9 cellular contexts compared by ENCODE assay signal in genomic region chr10:97016728-97017473, GRCh38.
DNase-seq lines count a peak whose midpoint lies in the region; ATAC-seq and TF ChIP-seq lines count a peak whose summit lies in the region.
"Had no signal": no experiment of that assay in that cellular context is flagged by ENCODE, and none has a peak within 500 bp of the region (broad histone marks: within the 10 kb centered on the region; RNA-seq: fewer than 3 reads in every experiment).

No MANE protein-coding gene starts in this region.

- no peak for TF ChIP-seq POLR2A in GM18505 (IDR thresholded peaks at IDR 0.05; ENCODE audit: borderline replicate concordance, extremely low read depth, insufficient read depth, insufficient read length)

- H3K4me1 Mint-ChIP-seq in memory B cell = peaks cover 10% of the 10 kb centered on the region

- H3K4me3 Mint-ChIP-seq in memory B cell = peak overlapping the region; percentile 78
- H3K4me3 Mint-ChIP-seq: activated naive CD8-positive, alpha-beta T cell had no signal

- no peaks in the 10 kb centered on the region for H3K9me3 Mint-ChIP-seq in memory B cell

- ATAC-seq in GM18505 (IDR thresholded peaks at IDR 0.05; ENCODE audit: unreplicated experiment) (peak; percentile 51), GM21526 (IDR thresholded peaks at IDR 0.05; ENCODE audit: low FRiP score, unreplicated experiment) (peak; percentile 53), HG03571 (IDR thresholded peaks at IDR 0.05; ENCODE audit: unreplicated experiment) (peak; percentile 75), memory B cell (ENCODE audit: low read depth) (peak; percentile 59)

- H3K36me3 Mint-ChIP-seq in memory B cell = no peaks in the 10 kb centered on the region
- H3K36me3 Mint-ChIP-seq: activated naive CD8-positive, alpha-beta T cell had no signal

- in situ Hi-C loops in ACHN (cut with HindIII; ENCODE audit: low pct_ligation_motif_present, low pct_unique_long_range_greater_than_20kb, low sequenced_read_pairs) = no loop called here

- DNase-seq in memory B cell (ENCODE audit: low spot score in 2 of 2) (no peak), ACHN (no peak), NCI-H510A treated with DMSO at 0.1 percent for 48 hours (lab: John Stamatoyannopoulos, UW) (no peak), NCI-H2107 (lab: John Stamatoyannopoulos, UW) (no peak), NCI-H128 (lab: John Stamatoyannopoulos, UW; ENCODE audit: unreplicated experiment) (no peak)

- H3K27ac Mint-ChIP-seq in memory B cell = peak overlapping the region; percentile 45
- H3K27ac Mint-ChIP-seq: activated naive CD8-positive, alpha-beta T cell had no signal

- H3K27me3 Mint-ChIP-seq in memory B cell = no peaks in the 10 kb centered on the region
- H3K27me3 Mint-ChIP-seq: activated naive CD8-positive, alpha-beta T cell had no signal
